8 cellular contexts compared by ENCODE assay signal in the genomic region with DNA sequence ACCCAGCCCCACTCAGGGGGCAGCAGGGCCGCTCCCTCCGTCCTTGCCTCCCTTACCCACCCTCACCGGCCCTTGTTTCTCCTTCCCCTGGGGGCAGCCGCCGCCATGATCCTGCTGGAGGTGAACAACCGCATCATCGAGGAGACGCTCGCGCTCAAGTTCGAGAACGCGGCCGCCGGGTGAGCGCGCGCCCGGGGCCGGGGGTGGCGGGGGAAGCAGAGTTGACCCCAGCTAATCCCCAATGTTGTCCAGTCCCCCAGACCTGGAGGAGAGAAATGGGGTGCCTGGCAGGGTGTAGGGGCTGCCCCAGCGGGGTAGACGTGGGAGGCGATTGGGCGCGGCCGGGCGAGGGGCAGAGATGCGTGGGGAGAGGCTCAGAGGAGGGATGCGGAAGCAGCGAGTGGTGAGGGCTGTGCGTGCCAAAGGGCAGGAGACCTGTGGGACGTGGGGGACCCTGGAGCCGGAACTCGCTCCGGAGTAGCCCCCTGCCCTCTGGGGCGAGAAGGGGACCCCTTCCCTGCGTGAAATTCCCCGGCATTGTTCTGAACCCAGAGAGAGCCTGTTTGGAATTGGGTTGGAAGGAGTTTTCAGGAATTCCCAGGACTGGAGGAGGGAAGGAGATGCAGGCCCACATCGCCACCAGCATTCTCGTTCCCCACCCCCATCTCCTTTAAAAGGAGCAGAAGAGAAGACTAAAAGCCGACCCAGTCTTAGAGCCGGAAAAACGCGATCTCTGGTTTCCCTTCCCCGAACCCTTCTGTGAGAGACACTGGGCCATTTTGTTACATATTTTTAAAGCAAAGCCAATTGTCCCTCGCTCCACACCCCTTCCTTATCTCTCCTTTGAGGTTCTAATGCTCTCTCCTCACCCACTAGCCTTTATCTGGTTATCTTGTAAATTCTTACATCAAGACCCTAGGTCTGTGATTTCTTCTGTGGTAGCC. TPM values are rescaled to one million over a fixed set of nuclear protein-coding genes. Genes with fewer than 3 reads are reported as not detected.
DNase-seq lines count a peak whose midpoint lies in the region; ATAC-seq and TF ChIP-seq lines count a peak whose summit lies in the region.

No MANE protein-coding gene starts in this region.

- H3K4me3 ChIP-seq in MM.1S (ENCODE audit: low read length) (peak overlapping the region; percentile 94), mesodermal cell (ENCODE audit: extremely low read depth, insufficient read depth, low read length, poor library complexity, severe bottlenecking) (peak overlapping the region; percentile 100)

- H3K4me2 ChIP-seq in MM.1S (ENCODE audit: low read depth, low read length), result peak overlapping the region; percentile 88

- H3K36me3 ChIP-seq in MM.1S (replicated peaks; ENCODE audit: insufficient read depth, low read length), result peaks cover 13% of the 10 kb centered on the region; the same call in 1 of the 2 replicates
- peaks cover 32% of the 10 kb centered on the region for H3K36me3 ChIP-seq in mesodermal cell (ENCODE audit: control insufficient read depth, insufficient read depth, low read length)

- H4K20me1 ChIP-seq in MM.1S (ENCODE audit: insufficient read depth, low read length), result peaks cover 4% of the 10 kb centered on the region; the same call in 1 of the 2 replicates

- H3K9me3 ChIP-seq in MM.1S (replicated peaks; ENCODE audit: insufficient read depth, low read length) (no peaks in the 10 kb centered on the region), mesodermal cell (ENCODE audit: control insufficient read depth, low read length) (no peaks in the 10 kb centered on the region)

- DNase-seq in Daoy (ENCODE audit: low read depth) (peak; percentile 57), MM.1S (peak; percentile 40)
- DNase-seq in activated CD4-positive, alpha-beta memory T cell treated with anti-CD3 and anti-CD28 coated beads, Interleukin-2, amount 10 ng/mL, durations not matched to agents 7 days and 5 days, result peak; percentile 74
- DNase-seq in effector CD4-positive, alpha-beta T cell, result peak; percentile 51
- peak; percentile 67 to 75 for DNase-seq in stimulated activated CD8-positive, alpha-beta memory T cell treated with anti-CD3 and anti-CD28 coated beads, Interleukin-15, amount 100 ng/mL, for 4 hours (ENCODE audit: low read depth in 2 of 2)

- H3K27me3 ChIP-seq in MM.1S (replicated peaks; ENCODE audit: insufficient read depth, low read length), result no peaks in the 10 kb centered on the region

- H3F3A ChIP-seq in MM.1S (ENCODE audit: insufficient read depth, low read length), result peaks cover 59% of the 10 kb centered on the region

- H3K79me2 ChIP-seq in MM.1S (ENCODE audit: low read length), result peaks cover 64% of the 10 kb centered on the region

- H3K27ac Mint-ChIP-seq in activated CD4-positive, alpha-beta memory T cell treated with anti-CD3 and anti-CD28 coated beads, Interleukin-2, amount 10 ng/mL, durations not matched to agents 7 days and 5 days, result peak overlapping the region; percentile 92

- peaks cover 28% of the 10 kb centered on the region for H3K4me1 ChIP-seq in MM.1S (ENCODE audit: low read length)
- peaks cover 9% of the 10 kb centered on the region for H3K4me1 ChIP-seq in mesodermal cell (ENCODE audit: control insufficient read depth, insufficient read depth, low read length, poor library complexity, severe bottlenecking)

- H2AFZ ChIP-seq in MM.1S (ENCODE audit: low read length), result peak overlapping the region; percentile 18; the same call in 1 of the 2 replicates

- WGBS in mesodermal cell (ENCODE audit: insufficient coverage in 2 of 2), 2 experiments, result 0 to 1% methylated on average over 20 to 39 of the region's 47 CpGs

- H3K9ac ChIP-seq in MM.1S (ENCODE audit: low read length), result peak overlapping the region; percentile 92

- H3K4me3 Mint-ChIP-seq in activated CD4-positive, alpha-beta memory T cell treated with anti-CD3 and anti-CD28 coated beads, Interleukin-2, amount 10 ng/mL, durations not matched to agents 7 days and 5 days, result peak overlapping the region; percentile 93

- no peaks in the 10 kb centered on the region for H3K27me3 Mint-ChIP-seq in activated CD4-positive, alpha-beta memory T cell treated with anti-CD3 and anti-CD28 coated beads, Interleukin-2, amount 10 ng/mL, durations not matched to agents 7 days and 5 days

- no peaks in the 10 kb centered on the region for H3K9me2 ChIP-seq in MM.1S (replicated peaks; ENCODE audit: insufficient read depth, low read length)

- peaks cover 49% of the 10 kb centered on the region for H3K4me1 Mint-ChIP-seq in activated CD4-positive, alpha-beta memory T cell treated with anti-CD3 and anti-CD28 coated beads, Interleukin-2, amount 10 ng/mL, durations not matched to agents 7 days and 5 days

- peaks cover 54% of the 10 kb centered on the region for H3K36me3 Mint-ChIP-seq in activated CD4-positive, alpha-beta memory T cell treated with anti-CD3 and anti-CD28 coated beads, Interleukin-2, amount 10 ng/mL, durations not matched to agents 7 days and 5 days (ENCODE audit: low read depth)

- no peak for TF ChIP-seq CTCF in MM.1S (IDR thresholded peaks at IDR 0.05; ENCODE audit: low read length)

- H3K27ac ChIP-seq in MM.1S (ENCODE audit: low read length) (peak overlapping the region; percentile 85), mesodermal cell (ENCODE audit: low read depth, low read length, severe bottlenecking) (peak overlapping the region; percentile 86)

- POLR2A ChIA-PET in activated CD4-positive, alpha-beta memory T cell treated with anti-CD3 and anti-CD28 coated beads, Interleukin-2, amount 10 ng/mL, durations not matched to agents 7 days and 5 days (lab: Charles Lee), result interaction anchor here (1.0 to 9.9 kb wide), 11 partner anchors 12 to 442 kb away, joined by 3 to 260 read pairs (median 6); partner anchors contain the start of genes AAMP, BCS1L, CXCR1 and PNKD

- CTCF ChIA-PET in activated CD4-positive, alpha-beta memory T cell treated with anti-CD3 and anti-CD28 coated beads, Interleukin-2, amount 10 ng/mL, durations not matched to agents 7 days and 5 days (lab: Charles Lee), result interaction anchor here (1.0 to 6.2 kb wide), 6 partner anchors 11 to 69 kb away, joined by 3 to 62 read pairs (median 6); no protein-coding TSS in a partner anchor

- no peaks in the 10 kb centered on the region for H3K9me3 Mint-ChIP-seq in activated CD4-positive, alpha-beta memory T cell treated with anti-CD3 and anti-CD28 coated beads, Interleukin-2, amount 10 ng/mL, durations not matched to agents 7 days and 5 days

- ATAC-seq in GM21717 (IDR thresholded peaks at IDR 0.05; ENCODE audit: unreplicated experiment) (peak; percentile 35), HG02623 (IDR thresholded peaks at IDR 0.05; ENCODE audit: unreplicated experiment) (no peak)

RNA-seq across cellular contexts. Expression of gene ARPC2, which starts 0.6 kb away (rescaled TPM):
- total RNA-seq in Daoy (2014; rRNA removed; shearing (Covaris generic)), result 293 and 345 TPM in 2 replicates
- 100 to 1,000 TPM; 765 to 778 TPM for total RNA-seq in activated CD4-positive, alpha-beta memory T cell treated with anti-CD3 and anti-CD28 coated beads, Interleukin-2, amount 10 ng/mL, durations not matched to agents 7 days and 5 days
- 418 TPM for polyA plus RNA-seq in mesodermal cell (2013, experiment 1 of 2)
- polyA plus RNA-seq in mesodermal cell (2013, experiment 2 of 2), result 394 TPM

RNA-seq across cellular contexts. Expression of gene GPBAR1, which starts 43.2 kb away (rescaled TPM):
- not detected in 2 replicates for total RNA-seq in Daoy (2014; rRNA removed; shearing (Covaris generic))
- total RNA-seq in activated CD4-positive, alpha-beta memory T cell treated with anti-CD3 and anti-CD28 coated beads, Interleukin-2, amount 10 ng/mL, durations not matched to agents 7 days and 5 days, result under 1 TPM; 0.68 to 0.75 TPM
- polyA plus RNA-seq in mesodermal cell (2013, experiment 1 of 2), result 4.7 TPM
- 6.3 TPM for polyA plus RNA-seq in mesodermal cell (2013, experiment 2 of 2)

RNA-seq across cellular contexts. Expression of gene CXCR1, which starts 50.9 kb away (rescaled TPM):
- not detected in 2 replicates for total RNA-seq in Daoy (2014; rRNA removed; shearing (Covaris generic))
- total RNA-seq in activated CD4-positive, alpha-beta memory T cell treated with anti-CD3 and anti-CD28 coated beads, Interleukin-2, amount 10 ng/mL, durations not matched to agents 7 days and 5 days, result 1 to 10 TPM; 2.7 to 3.0 TPM
- polyA plus RNA-seq in mesodermal cell (2013, experiment 1 of 2), result not detected
- polyA plus RNA-seq in mesodermal cell (2013, experiment 2 of 2), result not detected

RNA-seq across cellular contexts. Expression of gene AAMP, which starts 52.3 kb away (rescaled TPM):
- total RNA-seq in Daoy (2014; rRNA removed; shearing (Covaris generic)), result 237 and 278 TPM in 2 replicates
- 10 to 100 TPM; 44.2 to 46.8 TPM for total RNA-seq in activated CD4-positive, alpha-beta memory T cell treated with anti-CD3 and anti-CD28 coated beads, Interleukin-2, amount 10 ng/mL, durations not matched to agents 7 days and 5 days
- polyA plus RNA-seq in mesodermal cell (2013, experiment 1 of 2), result 69.8 TPM
- 59.2 TPM for polyA plus RNA-seq in mesodermal cell (2013, experiment 2 of 2)

RNA-seq across cellular contexts. Expression of gene PNKD, which starts 52.7 kb away (rescaled TPM):
- total RNA-seq in Daoy (2014; rRNA removed; shearing (Covaris generic)), result 25.0 and 36.4 TPM in 2 replicates
- 10 to 100 TPM; 30.1 to 31.8 TPM for total RNA-seq in activated CD4-positive, alpha-beta memory T cell treated with anti-CD3 and anti-CD28 coated beads, Interleukin-2, amount 10 ng/mL, durations not matched to agents 7 days and 5 days
- 51.7 TPM for polyA plus RNA-seq in mesodermal cell (2013, experiment 1 of 2)
- polyA plus RNA-seq in mesodermal cell (2013, experiment 2 of 2), result 50.0 TPM
